ENCODE assay signal across 1 cellular context in the genomic region with DNA sequence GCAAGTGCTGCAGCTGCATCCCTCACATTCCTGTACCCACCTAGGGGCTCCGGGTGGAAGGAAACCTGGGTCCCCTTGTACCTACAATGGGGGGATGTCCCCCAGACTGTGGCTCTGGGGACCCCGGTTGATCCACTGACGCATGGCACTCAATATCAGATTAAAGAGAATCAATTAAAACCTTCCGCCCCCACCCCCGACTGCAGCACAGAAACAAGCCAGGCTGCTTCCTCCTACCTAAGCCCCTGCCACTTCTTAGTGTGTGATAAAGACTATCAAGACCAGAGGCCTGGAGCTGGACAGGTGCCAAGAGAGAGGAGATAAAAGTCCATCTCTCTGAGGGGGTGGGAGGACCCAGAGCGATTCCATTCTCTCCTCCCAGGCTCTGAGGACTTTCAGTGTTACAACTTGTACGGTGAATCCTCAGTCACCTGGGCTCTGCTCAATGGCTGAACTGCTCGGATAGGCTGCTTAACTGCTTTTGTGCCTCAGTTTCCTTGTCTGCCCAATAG.
TF ChIP-seq lines count a peak whose summit lies in the region.

No MANE protein-coding gene starts in this region.

TF ChIP-seq in SK-N-SH treated with all-trans-retinoic acid at 6 μM for 48 hours, 23 proteins besides CTCF, POLR2A, EP300 and RAD21 (continued from another document):
- TF ChIP-seq, protein P1, sequence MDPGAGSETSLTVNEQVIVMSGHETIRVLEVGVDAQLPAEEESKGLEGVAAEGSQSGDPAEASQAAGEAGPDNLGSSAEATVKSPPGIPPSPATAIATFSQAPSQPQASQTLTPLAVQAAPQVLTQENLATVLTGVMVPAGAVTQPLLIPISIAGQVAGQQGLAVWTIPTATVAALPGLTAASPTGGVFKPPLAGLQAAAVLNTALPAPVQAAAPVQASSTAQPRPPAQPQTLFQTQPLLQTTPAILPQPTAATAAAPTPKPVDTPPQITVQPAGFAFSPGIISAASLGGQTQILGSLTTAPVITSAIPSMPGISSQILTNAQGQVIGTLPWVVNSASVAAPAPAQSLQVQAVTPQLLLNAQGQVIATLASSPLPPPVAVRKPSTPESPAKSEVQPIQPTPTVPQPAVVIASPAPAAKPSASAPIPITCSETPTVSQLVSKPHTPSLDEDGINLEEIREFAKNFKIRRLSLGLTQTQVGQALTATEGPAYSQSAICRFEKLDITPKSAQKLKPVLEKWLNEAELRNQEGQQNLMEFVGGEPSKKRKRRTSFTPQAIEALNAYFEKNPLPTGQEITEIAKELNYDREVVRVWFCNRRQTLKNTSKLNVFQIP (CRISPR knock-in tag; IDR thresholded peaks at IDR 0.05; ENCODE audit: borderline replicate concordance, low read depth) = no peak
